In the genomic region with DNA sequence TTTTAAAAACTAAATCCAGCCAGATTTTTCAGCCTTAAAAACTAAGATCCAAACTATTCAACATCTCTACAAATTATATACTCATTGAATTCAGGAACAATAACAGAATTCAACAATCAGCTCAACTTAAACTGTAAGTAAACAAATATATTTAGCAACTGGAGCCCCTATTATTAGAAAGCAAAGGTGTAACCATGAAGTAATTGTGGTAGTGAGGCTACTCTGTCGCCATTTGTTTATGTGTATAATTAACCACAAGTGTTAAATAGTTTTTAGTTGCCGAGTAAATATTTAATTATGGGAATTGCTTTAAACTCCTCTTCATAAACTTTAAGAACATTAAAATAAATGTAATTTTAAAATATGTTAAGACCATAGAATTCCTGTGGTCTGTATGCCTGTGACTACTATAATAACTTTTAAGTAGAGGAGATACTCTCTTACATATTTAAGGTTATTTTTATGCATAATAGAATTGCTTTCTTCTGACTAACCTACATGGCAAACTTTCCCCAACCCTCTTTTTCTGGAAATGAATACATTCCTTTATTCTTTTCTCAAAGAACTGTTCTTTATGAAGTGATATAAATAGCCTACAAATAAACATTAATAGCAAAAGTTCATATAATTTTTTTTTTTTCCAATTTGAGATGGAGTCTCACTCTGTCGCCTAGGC, we compare ENCODE assay signal across 24 cellular contexts. TPM values are rescaled to one million over a fixed set of nuclear protein-coding genes. Genes with fewer than 3 reads are reported as not detected.
DNase-seq lines count a peak whose midpoint lies in the region; ATAC-seq, FAIRE-seq and TF ChIP-seq lines count a peak whose summit lies in the region.
"Had no signal": no experiment of that assay in that cellular context is flagged by ENCODE, and none has a peak within 500 bp of the region (broad histone marks: within the 10 kb centered on the region; RNA-seq: fewer than 3 reads in every experiment).

No MANE protein-coding gene starts in this region.

- H3K4me3 ChIP-seq in fibroblast of lung (replicated peaks in 1 of 4; ENCODE audit: control extremely low read depth in 1 of 4, insufficient read depth in 1 of 4, low read depth in 3 of 4, low read length in 4 of 4) = no peak overlapping the region
- H3K4me3 ChIP-seq: BLaER1 treated with 17β-estradiol and CSF1 and Interleukin-3, amounts not matched to agents 10 nM and 100 nM; body of pancreas; esophagus muscularis mucosa; prostate gland; SK-N-MC; suprapubic skin; vagina had no signal

- no peaks in the 10 kb centered on the region for H3K79me2 ChIP-seq in fibroblast of lung (ENCODE audit: control insufficient read depth, insufficient read depth, low read length)

- no peaks in the 10 kb centered on the region for H3K9me3 ChIP-seq in fibroblast of lung (ENCODE audit: control insufficient read depth, insufficient read depth, low read depth, low read length)
- H3K9me3 ChIP-seq: BLaER1 treated with 17β-estradiol and CSF1 and Interleukin-3, amounts not matched to agents 10 nM and 100 nM; body of pancreas; esophagus muscularis mucosa; prostate gland; suprapubic skin; vagina had no signal

- no peak overlapping the region for H2AFZ ChIP-seq in fibroblast of lung (ENCODE audit: low read length)

- no peaks in the 10 kb centered on the region for H4K20me1 ChIP-seq in fibroblast of lung (ENCODE audit: control insufficient read depth, extremely low read depth, insufficient read depth, low read length)

- peak; percentile 9 for DNase-seq in ELR (ENCODE audit: low read depth)
- peak in 1 of 2 donors; percentile 68 for DNase-seq in fibroblast of lung (ENCODE audit: low read depth in 2 of 2)
- no peak for DNase-seq in mesenteric fat pad (ENCODE audit: low spot score)
- no peak for DNase-seq in RCC 7860 (ENCODE audit: low spot score)
- DNase-seq in NCI-H1092 treated with DMSO at 0.1 percent for 48 hours (lab: John Stamatoyannopoulos, UW) = no peak
- DNase-seq: activated CD4-positive, alpha-beta T cell treated with anti-CD3 and anti-CD28 coated beads, Interleukin-2, amount 50 U/mL, for 1 hour; body of pancreas; Calu3; effector memory CD8-positive, alpha-beta T cell; kidney glomerular epithelial cell; NCI-H1048; NCI-H2029 treated with DMSO at 0.1 percent for 48 hours; NCI-H446; NK-92 treated with Interleukin-12 subunit alpha and Interleukin-12 subunit beta, amount 100 ng/mL, for 24 hours had no signal

- H3K27ac ChIP-seq in fibroblast of lung (ENCODE audit: insufficient read depth, low read length) = peak overlapping the region; percentile 32
- H3K27ac ChIP-seq: BLaER1 treated with 17β-estradiol and CSF1 and Interleukin-3, amounts not matched to agents 10 nM and 100 nM; body of pancreas; esophagus muscularis mucosa; prostate gland; SK-N-MC; suprapubic skin; vagina had no signal

- no peak for FAIRE-seq in RCC 7860 (lab: Jason Lieb, UNC)

- TF ChIP-seq CTCF in fibroblast of lung (conservative IDR thresholded peaks at IDR 0.05 in 1 of 2, IDR thresholded peaks at IDR 0.05 in 1 of 2; ENCODE audit: low read depth in 1 of 2, low read length in 2 of 2) = no peak

- H3K36me3 ChIP-seq in fibroblast of lung (ENCODE audit: control insufficient read depth, insufficient read depth, low read length) = peaks cover 4% of the 10 kb centered on the region
- H3K36me3 ChIP-seq: prostate gland had no signal

- ATAC-seq in SK-N-SH treated with all-trans-retinoic acid at 6 μM for 48 hours = peak; percentile 80
- ATAC-seq in HG03139 (IDR thresholded peaks at IDR 0.05; ENCODE audit: unreplicated experiment) = no peak
- ATAC-seq: body of pancreas; effector memory CD8-positive, alpha-beta T cell; HCT116; Panc1 had no signal

- H3K9ac ChIP-seq in fibroblast of lung (ENCODE audit: insufficient read depth, low read length) = no peak overlapping the region
- H3K9ac ChIP-seq: BLaER1 treated with 17β-estradiol and CSF1 and Interleukin-3, amounts not matched to agents 10 nM and 100 nM had no signal

- no peaks in the 10 kb centered on the region for H3K27me3 ChIP-seq in fibroblast of lung (ENCODE audit: control insufficient read depth, insufficient read depth, low read length)
- H3K27me3 ChIP-seq: BLaER1 treated with 17β-estradiol and CSF1 and Interleukin-3, amounts not matched to agents 10 nM and 100 nM; body of pancreas; esophagus muscularis mucosa; suprapubic skin; vagina had no signal

- no peaks in the 10 kb centered on the region for H3K4me1 ChIP-seq in fibroblast of lung (ENCODE audit: control insufficient read depth, extremely low read depth, insufficient read depth, low read length)
- H3K4me1 ChIP-seq: body of pancreas, prostate gland, suprapubic skin, vagina had no signal

- H3K4me2 ChIP-seq in fibroblast of lung (ENCODE audit: extremely low read depth, insufficient read depth, low read length) = no peak overlapping the region
- H3K4me2 ChIP-seq: BLaER1 treated with 17β-estradiol and CSF1 and Interleukin-3, amounts not matched to agents 10 nM and 100 nM had no signal

TF ChIP-seq in SK-N-SH treated with all-trans-retinoic acid at 6 μM for 48 hours, 23 proteins besides CTCF, POLR2A, EP300 and RAD21:
- TF ChIP-seq TOX (CRISPR knock-in tag; IDR thresholded peaks at IDR 0.05; ENCODE audit: borderline replicate concordance) (no peak), ZNF565 (CRISPR knock-in tag; conservative IDR thresholded peaks at IDR 0.05; ENCODE audit: low read depth) (no peak), ARNTL (CRISPR knock-in tag; IDR thresholded peaks at IDR 0.05; ENCODE audit: borderline replicate concordance, low read depth) (no peak), ZFP3 (CRISPR knock-in tag; IDR thresholded peaks at IDR 0.05) (no peak)
- TF ChIP-seq, protein P1, sequence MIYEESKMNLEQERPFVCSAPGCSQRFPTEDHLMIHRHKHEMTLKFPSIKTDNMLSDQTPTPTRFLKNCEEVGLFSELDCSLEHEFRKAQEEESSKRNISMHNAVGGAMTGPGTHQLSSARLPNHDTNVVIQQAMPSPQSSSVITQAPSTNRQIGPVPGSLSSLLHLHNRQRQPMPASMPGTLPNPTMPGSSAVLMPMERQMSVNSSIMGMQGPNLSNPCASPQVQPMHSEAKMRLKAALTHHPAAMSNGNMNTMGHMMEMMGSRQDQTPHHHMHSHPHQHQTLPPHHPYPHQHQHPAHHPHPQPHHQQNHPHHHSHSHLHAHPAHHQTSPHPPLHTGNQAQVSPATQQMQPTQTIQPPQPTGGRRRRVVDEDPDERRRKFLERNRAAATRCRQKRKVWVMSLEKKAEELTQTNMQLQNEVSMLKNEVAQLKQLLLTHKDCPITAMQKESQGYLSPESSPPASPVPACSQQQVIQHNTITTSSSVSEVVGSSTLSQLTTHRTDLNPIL (CRISPR knock-in tag; IDR thresholded peaks at IDR 0.05; ENCODE audit: low read depth) = no peak
- TF ChIP-seq, protein P2, sequence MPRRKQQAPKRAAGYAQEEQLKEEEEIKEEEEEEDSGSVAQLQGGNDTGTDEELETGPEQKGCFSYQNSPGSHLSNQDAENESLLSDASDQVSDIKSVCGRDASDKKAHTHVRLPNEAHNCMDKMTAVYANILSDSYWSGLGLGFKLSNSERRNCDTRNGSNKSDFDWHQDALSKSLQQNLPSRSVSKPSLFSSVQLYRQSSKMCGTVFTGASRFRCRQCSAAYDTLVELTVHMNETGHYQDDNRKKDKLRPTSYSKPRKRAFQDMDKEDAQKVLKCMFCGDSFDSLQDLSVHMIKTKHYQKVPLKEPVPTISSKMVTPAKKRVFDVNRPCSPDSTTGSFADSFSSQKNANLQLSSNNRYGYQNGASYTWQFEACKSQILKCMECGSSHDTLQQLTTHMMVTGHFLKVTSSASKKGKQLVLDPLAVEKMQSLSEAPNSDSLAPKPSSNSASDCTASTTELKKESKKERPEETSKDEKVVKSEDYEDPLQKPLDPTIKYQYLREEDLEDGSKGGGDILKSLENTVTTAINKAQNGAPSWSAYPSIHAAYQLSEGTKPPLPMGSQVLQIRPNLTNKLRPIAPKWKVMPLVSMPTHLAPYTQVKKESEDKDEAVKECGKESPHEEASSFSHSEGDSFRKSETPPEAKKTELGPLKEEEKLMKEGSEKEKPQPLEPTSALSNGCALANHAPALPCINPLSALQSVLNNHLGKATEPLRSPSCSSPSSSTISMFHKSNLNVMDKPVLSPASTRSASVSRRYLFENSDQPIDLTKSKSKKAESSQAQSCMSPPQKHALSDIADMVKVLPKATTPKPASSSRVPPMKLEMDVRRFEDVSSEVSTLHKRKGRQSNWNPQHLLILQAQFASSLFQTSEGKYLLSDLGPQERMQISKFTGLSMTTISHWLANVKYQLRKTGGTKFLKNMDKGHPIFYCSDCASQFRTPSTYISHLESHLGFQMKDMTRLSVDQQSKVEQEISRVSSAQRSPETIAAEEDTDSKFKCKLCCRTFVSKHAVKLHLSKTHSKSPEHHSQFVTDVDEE (CRISPR knock-in tag; IDR thresholded peaks at IDR 0.05) = no peak

RNA-seq across cellular contexts. Expression of a gene that starts 51.2 kb away (rescaled TPM):
- total RNA-seq in fibroblast of lung (44.9 and 48.1 TPM in 2 replicates), mesenteric fat pad (48.0 TPM)
- 40.3 and 52.8 TPM in 2 replicates for polyA plus RNA-seq in fibroblast of lung
- polyA plus RNA-seq in fibroblast of lung (2012) = 25.5 and 29.5 TPM in 2 replicates
- polyA minus RNA-seq in fibroblast of lung (ENCODE audit: low replicate concordance) = 7.8 and 8.6 TPM in 2 replicates

RNA-seq across cellular contexts. Expression of a gene that starts 52.6 kb away (rescaled TPM):
- 49.6 and 55.7 TPM in 2 replicates for total RNA-seq in fibroblast of lung
- polyA plus RNA-seq in fibroblast of lung = 56.9 and 83.1 TPM in 2 replicates
- polyA plus RNA-seq in fibroblast of lung (2012) = 31.1 and 40.3 TPM in 2 replicates
- polyA minus RNA-seq in fibroblast of lung (ENCODE audit: low replicate concordance) = 49.3 and 64.3 TPM in 2 replicates
- total RNA-seq in mesenteric fat pad = 32.2 TPM
